Comparison of ENCODE assay signal across 27 cellular contexts in the genomic region with DNA sequence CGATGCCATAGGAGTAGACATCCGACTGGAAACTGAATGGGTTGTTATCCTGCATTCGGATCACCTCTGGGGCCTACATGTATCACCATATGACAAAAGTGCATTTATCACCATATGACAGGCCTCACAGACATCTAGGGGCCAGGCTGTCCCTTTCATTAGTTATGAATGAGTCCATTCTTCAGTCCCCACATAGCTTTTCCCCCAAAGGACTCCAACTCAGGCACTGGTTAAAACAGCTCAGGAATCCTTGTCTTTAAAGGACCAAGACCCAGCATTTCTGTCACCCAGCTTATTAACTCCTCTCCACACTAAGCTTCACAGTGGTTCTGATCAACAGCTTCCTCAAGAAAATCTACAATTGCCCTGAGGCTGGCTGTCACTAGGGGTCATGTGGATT. TPM values are rescaled to one million over a fixed set of nuclear protein-coding genes. Genes with fewer than 3 reads are reported as not detected.
DNase-seq lines count a peak whose midpoint lies in the region; ATAC-seq, FAIRE-seq and TF ChIP-seq lines count a peak whose summit lies in the region.
"Had no signal": no experiment of that assay in that cellular context is flagged by ENCODE, and none has a peak within 500 bp of the region (broad histone marks: within the 10 kb centered on the region; RNA-seq: fewer than 3 reads in every experiment).

No MANE protein-coding gene starts in this region.

- H3K27ac ChIP-seq in HepG2 (ENCODE audit: extremely low read length, insufficient read depth, low read length), result no peak overlapping the region
- no peak overlapping the region for H3K27ac ChIP-seq in right lobe of liver
- H3K27ac ChIP-seq: C4-2B, ovary, sigmoid colon had no signal

- no peak overlapping the region for H3K4me2 ChIP-seq in HepG2 (ENCODE audit: low read depth, low read length)

- no peak for TF ChIP-seq RAD21 in HepG2 (CRISPR knock-in tag; IDR thresholded peaks at IDR 0.05)

- peak overlapping the region; percentile 74 for H3K27ac Mint-ChIP-seq in chondrocyte (ENCODE audit: unreplicated experiment)
- peak overlapping the region; percentile 46 for H3K27ac Mint-ChIP-seq in neural crest cell (ENCODE audit: unreplicated experiment)

- H3K4me1 ChIP-seq in HepG2 (ENCODE audit: insufficient read depth, low read length) (no peaks in the 10 kb centered on the region), right lobe of liver (peaks cover 0 to 12% (median 5%) of the 10 kb centered on the region in 4 donors)
- H3K4me1 ChIP-seq: sigmoid colon had no signal

- no peak for DNase-seq in HepG2 (ENCODE audit: low spot score)
- DNase-seq in right lobe of liver, result no peak
- DNase-seq in chondrocyte (ENCODE audit: low spot score), result no peak
- DNase-seq in neural crest cell (ENCODE audit: low read depth, low spot score), result peak; percentile 6
- no peak for DNase-seq in SIG-M5 (lab: John Stamatoyannopoulos, UW)
- no peak for DNase-seq in KG1 (lab: John Stamatoyannopoulos, UW)
- DNase-seq: ACHN; activated CD4-positive, CD25-positive, alpha-beta regulatory T cell; DMS153; effector CD8-positive, alpha-beta T cell; GDM1; head of caudate nucleus; left ventricle myocardium inferior; MM.1S; NCI-H1436 treated with DMSO at 0.1 percent for 48 hours; NCI-H774; ovary; PC-3; sigmoid colon; stimulated activated naive CD4-positive, alpha-beta T cell treated with Interleukin-2 at 50 U/mL for 16 hours had no signal

- no peaks in the 10 kb centered on the region for H3K9me3 Mint-ChIP-seq in chondrocyte (ENCODE audit: low read depth)
- H3K9me3 Mint-ChIP-seq in neural crest cell, result no peaks in the 10 kb centered on the region

- H3K4me3 ChIP-seq in HepG2 (replicated peaks in 1 of 3; ENCODE audit: insufficient read depth in 1 of 3, low read depth in 2 of 3, low read length in 3 of 3), result no peak overlapping the region
- H3K4me3 ChIP-seq in right lobe of liver, result no peak overlapping the region
- H3K4me3 ChIP-seq: left ventricle myocardium inferior, ovary, sigmoid colon had no signal

- H3K36me3 ChIP-seq in HepG2 (replicated peaks in 1 of 2; ENCODE audit: control insufficient read depth in 1 of 2, insufficient read depth in 2 of 2, low read length in 2 of 2) (peaks cover 45 to 85% of the 10 kb centered on the region in 2 experiments), right lobe of liver (peaks cover 11 to 73% (median 35%) of the 10 kb centered on the region in 4 donors)
- H3K36me3 ChIP-seq: ovary had no signal

- H3K27me3 Mint-ChIP-seq in chondrocyte (ENCODE audit: low read depth) (no peaks in the 10 kb centered on the region), neural crest cell (ENCODE audit: low read depth) (no peaks in the 10 kb centered on the region)

- no peak overlapping the region for H2AFZ ChIP-seq in HepG2 (ENCODE audit: low read length)

- TF ChIP-seq CTCF in HepG2 (CRISPR knock-in tag; IDR thresholded peaks at IDR 0.05), result no peak
- TF ChIP-seq CTCF in right lobe of liver (IDR thresholded peaks at IDR 0.05), result no peak
- no peak for TF ChIP-seq CTCF in chondrocyte (IDR thresholded peaks at IDR 0.05)
- no peak for TF ChIP-seq CTCF in neural crest cell (conservative IDR thresholded peaks at IDR 0.05)

- no peak for ATAC-seq in HepG2
- ATAC-seq in right lobe of liver, result no peak
- ATAC-seq in GM18867 (IDR thresholded peaks at IDR 0.05; ENCODE audit: unreplicated experiment), result no peak
- no peak for ATAC-seq in HG03565 (IDR thresholded peaks at IDR 0.05; ENCODE audit: unreplicated experiment)
- ATAC-seq: PC-3 had no signal

- FAIRE-seq in HepG2 (lab: Jason Lieb, UNC), result no peak
- FAIRE-seq: H54, urothelium cell line had no signal

- 0 out of 2 replicates have a peak, but pooled peaks cover 4% of the 10 kb centered on the region for H4K20me1 ChIP-seq in HepG2 (ENCODE audit: insufficient read depth, low read length)

- H3K36me3 Mint-ChIP-seq in chondrocyte (ENCODE audit: low read depth) (peaks cover 30% of the 10 kb centered on the region), neural crest cell (ENCODE audit: low read depth) (peaks cover 25% of the 10 kb centered on the region)

- TF ChIP-seq EP300 in HepG2 (IDR thresholded peaks at IDR 0.05; ENCODE audit: low read depth in 2 of 2, low read length in 2 of 2), result no peak
- no peak for TF ChIP-seq EP300 in HepG2 (CRISPR knock-in tag; IDR thresholded peaks at IDR 0.05; ENCODE audit: borderline replicate concordance)

- H3K27me3 ChIP-seq in HepG2 (ENCODE audit: control insufficient read depth in 1 of 2, insufficient read depth in 2 of 2, low read length in 2 of 2) (no peaks in the 10 kb centered on the region), right lobe of liver (no peaks in the 10 kb centered on the region)
- H3K27me3 ChIP-seq: ovary, sigmoid colon had no signal

- H3K9ac ChIP-seq in HepG2 (ENCODE audit: insufficient read depth, low read depth, low read length), result no peak overlapping the region

- H3K4me3 Mint-ChIP-seq in chondrocyte (ENCODE audit: unreplicated experiment), result no peak overlapping the region
- peak overlapping the region; percentile 66 for H3K4me3 Mint-ChIP-seq in neural crest cell

- BruUV-seq in HepG2 (replicated peaks; lab: Mats Ljungman, UMichigan), result no TSS peak

- 100% methylated on average over 3 of the region's 3 CpGs for WGBS in HepG2 (ENCODE audit: low lambda C conversion rate)
- 90% methylated on average over 2 of the region's 3 CpGs for WGBS in right lobe of liver (ENCODE audit: insufficient coverage, low coverage, low lambda C conversion rate, missing lambda C conversion rate)

- no peaks in the 10 kb centered on the region for H3K79me2 ChIP-seq in HepG2 (ENCODE audit: insufficient read depth, low read length)

- POLR2A ChIA-PET in HepG2 (lab: Yijun Ruan, JAX), result no interaction called here

- H3K4me1 Mint-ChIP-seq in chondrocyte (ENCODE audit: low read depth) (peaks cover 11% of the 10 kb centered on the region), neural crest cell (peaks cover 31% of the 10 kb centered on the region)

- in situ Hi-C loops in HepG2 (cut with HindIII; ENCODE audit: extremely low pct_ligation_motif_present, low pct_unique_long_range_greater_than_20kb), result no loop called here

- intact Hi-C loops in HepG2 (cut with micrococcal nuclease; ENCODE audit: unreplicated experiment), result no loop called here
- intact Hi-C loops in right lobe of liver (cut with DNase I), result no loop called here

- H3K9me3 ChIP-seq in HepG2 (ENCODE audit: low read length), result no peaks in the 10 kb centered on the region
- H3K9me3 ChIP-seq in right lobe of liver, result no peaks in the 10 kb centered on the region
- H3K9me3 ChIP-seq: left ventricle myocardium inferior, ovary, sigmoid colon had no signal

- CTCF ChIA-PET in HepG2 (lab: Yijun Ruan, JAX; ENCODE audit: low intra/inter-chr PET ratio, low total read pairs), result no interaction called here

- no peak for TF ChIP-seq POLR2A in HepG2 (IDR thresholded peaks at IDR 0.05; ENCODE audit: insufficient read depth in 1 of 2, low read depth in 2 of 2, low read length in 2 of 2)
- TF ChIP-seq POLR2A in right lobe of liver (IDR thresholded peaks at IDR 0.05), result no peak

RNA-seq across cellular contexts. Expression of a gene that starts 28.3 kb away (rescaled TPM):
- 25.5 and 32.8 TPM in 2 replicates for total RNA-seq in HepG2 (2016; rRNA removed; fragmentation: Illumina TruSeq; extraction: Trizol)
- total RNA-seq in HepG2 (2016; cell fraction: cytosol; rRNA removed; fragmentation: Illumina TruSeq; extraction: Trizol; ENCODE audit: low read depth), result 6.0 and 6.3 TPM in 2 replicates
- 26.0 and 33.1 TPM in 2 replicates for total RNA-seq in HepG2 (2016; cell fraction: insoluble cytoplasmic fraction; rRNA removed; fragmentation: Illumina TruSeq; extraction: Trizol)
- total RNA-seq in HepG2 (2016; cell fraction: membrane; rRNA removed; fragmentation: Illumina TruSeq; extraction: Trizol), result 15.9 and 16.1 TPM in 2 replicates
- 16.1 and 18.3 TPM in 2 replicates for total RNA-seq in HepG2 (2016; cell fraction: nucleus; rRNA removed; fragmentation: Illumina TruSeq; extraction: Trizol)
- 33.1 and 34.3 TPM in 2 replicates for polyA plus RNA-seq in HepG2 (2011; rRNA removed)
- 37.5 and 39.8 TPM in 2 replicates for polyA plus RNA-seq in HepG2 (2011; cell fraction: cytosol; rRNA removed)
- 41.7 and 47.8 TPM in 2 replicates for polyA plus RNA-seq in HepG2 (2011; cell fraction: nucleus; rRNA removed)
- polyA plus RNA-seq in HepG2 (2012), result 22.8 and 24.6 TPM in 2 replicates
- polyA plus RNA-seq in HepG2 (2016; cell fraction: cytosol; fragmentation: Illumina TruSeq; extraction: Trizol; ENCODE audit: low read depth), result 4.6 and 5.8 TPM in 2 replicates
- polyA plus RNA-seq in HepG2 (2016; cell fraction: insoluble cytoplasmic fraction; fragmentation: Illumina TruSeq; extraction: Trizol; ENCODE audit: low read depth), result 33.0 and 34.3 TPM in 2 replicates
- polyA plus RNA-seq in HepG2 (2016; cell fraction: membrane; fragmentation: Illumina TruSeq; extraction: Trizol; ENCODE audit: low read depth), result 8.6 and 9.6 TPM in 2 replicates
- 25.5 and 25.7 TPM in 2 replicates for polyA plus RNA-seq in HepG2 (2016; cell fraction: nucleus; fragmentation: Illumina TruSeq; extraction: Trizol; ENCODE audit: insufficient read depth, low read depth)
- 54.0 and 55.3 TPM in 2 replicates for polyA minus RNA-seq in HepG2 (2011; rRNA and poly(A)+ RNA removed; ENCODE audit: low replicate concordance)
- polyA minus RNA-seq in HepG2 (2011; cell fraction: cytosol; rRNA and poly(A)+ RNA removed), result 20.7 and 21.2 TPM in 2 replicates
- polyA minus RNA-seq in HepG2 (2011; cell fraction: nucleus; rRNA and poly(A)+ RNA removed), result 19.4 and 25.2 TPM in 2 replicates
- 10 to 100 TPM in 4 of 6 experiments, 1 to 10 TPM in 2; 8.8 to 12.8 (median 10.9) TPM for total RNA-seq in right lobe of liver
- 32.8 to 36.2 TPM (median 34.5 TPM) in 3 replicates for total RNA-seq in chondrocyte
- 25.8 and 27.2 TPM in 2 replicates for total RNA-seq in neural crest cell

RNA-seq across cellular contexts. Expression of a gene that starts 39.9 kb away (rescaled TPM):
- total RNA-seq in HepG2 (2016; rRNA removed; fragmentation: Illumina TruSeq; extraction: Trizol) (not detected in 2 replicates), right lobe of liver (under 1 TPM in 1 of 6 experiments, not detected in 5; 0.31 TPM), chondrocyte (not detected in 3 replicates), neural crest cell (not detected in 2 replicates)
- total RNA-seq in HepG2 (2016; cell fraction: cytosol; rRNA removed; fragmentation: Illumina TruSeq; extraction: Trizol; ENCODE audit: low read depth), result not detected in 2 replicates
- not detected in 2 replicates for total RNA-seq in HepG2 (2016; cell fraction: insoluble cytoplasmic fraction; rRNA removed; fragmentation: Illumina TruSeq; extraction: Trizol)
- total RNA-seq in HepG2 (2016; cell fraction: membrane; rRNA removed; fragmentation: Illumina TruSeq; extraction: Trizol), result not detected in 2 replicates
- total RNA-seq in HepG2 (2016; cell fraction: nucleus; rRNA removed; fragmentation: Illumina TruSeq; extraction: Trizol), result not detected in 2 replicates
- polyA plus RNA-seq in HepG2 (2011; rRNA removed), result not detected in 2 replicates
- polyA plus RNA-seq in HepG2 (2011; cell fraction: cytosol; rRNA removed), result 0.08 TPM in 1 of 2 replicates, not detected in the other
- polyA plus RNA-seq in HepG2 (2011; cell fraction: nucleus; rRNA removed), result not detected in 2 replicates
- 0.17 and 0.24 TPM in 2 replicates for polyA plus RNA-seq in HepG2 (2012)
- not detected in 2 replicates for polyA plus RNA-seq in HepG2 (2016; cell fraction: cytosol; fragmentation: Illumina TruSeq; extraction: Trizol; ENCODE audit: low read depth)
- polyA plus RNA-seq in HepG2 (2016; cell fraction: insoluble cytoplasmic fraction; fragmentation: Illumina TruSeq; extraction: Trizol; ENCODE audit: low read depth), result not detected in 2 replicates
- not detected in 2 replicates for polyA plus RNA-seq in HepG2 (2016; cell fraction: membrane; fragmentation: Illumina TruSeq; extraction: Trizol; ENCODE audit: low read depth)
- not detected in 2 replicates for polyA plus RNA-seq in HepG2 (2016; cell fraction: nucleus; fragmentation: Illumina TruSeq; extraction: Trizol; ENCODE audit: insufficient read depth, low read depth)
- not detected in 2 replicates for polyA minus RNA-seq in HepG2 (2011; rRNA and poly(A)+ RNA removed; ENCODE audit: low replicate concordance)
- polyA minus RNA-seq in HepG2 (2011; cell fraction: cytosol; rRNA and poly(A)+ RNA removed), result not detected in 2 replicates
- polyA minus RNA-seq in HepG2 (2011; cell fraction: nucleus; rRNA and poly(A)+ RNA removed), result not detected in 2 replicates
- total RNA-seq: activated CD8-positive, alpha-beta memory T cell treated with anti-CD3 and anti-CD28 coated beads for 36 hours; sigmoid colon; T-helper 2 cell treated with Interferon-gamma antibody and Interleukin-4, amounts not matched to agents 100 ng/mL and 5 ng/mL, for 36 hours had no signal
- polyA plus RNA-seq: ovary had no signal
